ENCODE assay signal across 32 cellular contexts in the genomic region with DNA sequence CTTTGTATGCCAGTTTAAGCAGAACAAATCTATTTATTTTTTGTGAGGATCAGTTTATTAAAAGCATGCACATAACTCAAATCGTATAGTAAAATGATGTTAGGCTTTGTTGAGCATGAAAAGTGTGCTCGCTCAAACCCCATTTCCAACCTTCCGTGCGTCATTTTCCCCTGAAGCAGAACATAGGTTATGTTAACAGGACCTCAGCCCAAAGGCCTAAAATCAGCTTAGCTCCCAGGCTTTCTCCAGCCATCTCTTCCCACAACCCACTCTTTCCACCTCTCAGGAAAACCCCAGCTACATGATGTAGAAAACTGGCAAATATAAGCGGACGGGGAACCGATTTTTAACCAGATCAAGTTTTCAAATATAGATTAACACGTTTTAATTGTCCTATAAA.
A peak's percentile ranks its signal among the peaks of the same experiment; 100 is the strongest.
DNase-seq lines count a peak whose midpoint lies in the region; ATAC-seq, FAIRE-seq and TF ChIP-seq lines count a peak whose summit lies in the region.
"Had no signal": no experiment of that assay in that cellular context is flagged by ENCODE, and none has a peak within 500 bp of the region (broad histone marks: within the 10 kb centered on the region; RNA-seq: fewer than 3 reads in every experiment).

No MANE protein-coding gene starts in this region.

- no peaks in the 10 kb centered on the region for H3K9me3 ChIP-seq in Karpas-422 (ENCODE audit: low read length)
- H3K9me3 ChIP-seq in gastroesophageal sphincter = no peaks in the 10 kb centered on the region
- H3K9me3 ChIP-seq in pancreas = no peaks in the 10 kb centered on the region
- H3K9me3 ChIP-seq: adrenal gland, BE2C, thoracic aorta, uterus had no signal

- H3K36me3 ChIP-seq in Karpas-422 (ENCODE audit: insufficient read depth, low read length) = no peaks in the 10 kb centered on the region
- no peaks in the 10 kb centered on the region for H3K36me3 ChIP-seq in gastroesophageal sphincter
- H3K36me3 ChIP-seq in pancreas = no peaks in the 10 kb centered on the region
- H3K36me3 ChIP-seq: adrenal gland, BE2C, thoracic aorta, uterus had no signal

- no peaks in the 10 kb centered on the region for H3K4me1 Mint-ChIP-seq in stimulated activated naive B cell treated with anti-CD40 and anti-IgM and Interleukin-4, amounts not matched to agents 10 μg/mL and 1 μg/mL and 100 μg/mL, for 72 hours
- peaks cover 16% of the 10 kb centered on the region for H3K4me1 Mint-ChIP-seq in HFFc6 (ENCODE audit: low read depth)
- H3K4me1 Mint-ChIP-seq: activated CD4-positive, alpha-beta T cell treated with anti-CD3 and anti-CD28 coated beads for 36 hours; activated naive CD4-positive, alpha-beta T cell treated with anti-CD3 and anti-CD28 coated beads, Interleukin-2, amount 10 ng/mL, durations not matched to agents 7 days and 5 days; activated T-helper 17 cell treated with anti-CD3 and anti-CD28 coated beads, Interleukin-2, amount 50 U/mL, for 72 hours; CD8-positive, alpha-beta memory T cell had no signal

- H3K4me2 ChIP-seq in Karpas-422 (ENCODE audit: low read depth, low read length, poor library complexity, severe bottlenecking) = no peak overlapping the region

- H3K4me1 ChIP-seq in Karpas-422 (ENCODE audit: low read length) (no peaks in the 10 kb centered on the region), gastroesophageal sphincter (peaks cover 0 to 22% (median 4%) of the 10 kb centered on the region in 3 donors), pancreas (peaks cover 13 to 38% (median 23%) of the 10 kb centered on the region in 3 donors)
- H3K4me1 ChIP-seq: uterus had no signal

- H3K9me2 ChIP-seq in Karpas-422 (replicated peaks; ENCODE audit: insufficient read depth, low read length) = no peaks in the 10 kb centered on the region

- TF ChIP-seq POLR2A in gastroesophageal sphincter (IDR thresholded peaks at IDR 0.05) = no peak

- TF ChIP-seq EP300 in gastroesophageal sphincter (IDR thresholded peaks at IDR 0.05) = no peak

- peaks cover 0 to 7% of the 10 kb centered on the region in 2 donors for H3K9me3 Mint-ChIP-seq in stimulated activated naive B cell treated with anti-CD40 and anti-IgM and Interleukin-4, amounts not matched to agents 10 μg/mL and 1 μg/mL and 100 μg/mL, for 72 hours
- 0 out of 2 replicates have a peak, but pooled peaks cover 3% of the 10 kb centered on the region for H3K9me3 Mint-ChIP-seq in HFFc6
- H3K9me3 Mint-ChIP-seq: activated T-helper 17 cell treated with anti-CD3 and anti-CD28 coated beads, Interleukin-2, amount 50 U/mL, for 72 hours had no signal

- H3K79me2 ChIP-seq in Karpas-422 (ENCODE audit: low read length) = no peaks in the 10 kb centered on the region

- H3K36me3 Mint-ChIP-seq in stimulated activated naive B cell treated with anti-CD40 and anti-IgM and Interleukin-4, amounts not matched to agents 10 μg/mL and 1 μg/mL and 100 μg/mL, for 72 hours = no peaks in the 10 kb centered on the region
- H3K36me3 Mint-ChIP-seq in HFFc6 (ENCODE audit: low read depth) = peaks cover 4% of the 10 kb centered on the region; the same call in 1 of the 2 replicates
- H3K36me3 Mint-ChIP-seq: activated naive CD4-positive, alpha-beta T cell treated with anti-CD3 and anti-CD28 coated beads, Interleukin-2, amount 10 ng/mL, durations not matched to agents 7 days and 5 days; CD8-positive, alpha-beta memory T cell had no signal

- intact Hi-C loops in pancreas (cut with DNase I) = loop anchor here in 1 of 3 donors (5.0 to 10.0 kb wide), 3 partner anchors 178 to 781 kb away; a partner anchor contains a TSS

- no peak overlapping the region for H3K9ac ChIP-seq in Karpas-422 (ENCODE audit: low read length)

- ATAC-seq in gastroesophageal sphincter = no peak
- ATAC-seq in pancreas = peak in 1 of 4 donors; percentile 2
- ATAC-seq in stimulated activated naive B cell treated with anti-CD40 and anti-IgM and Interleukin-4, amounts not matched to agents 10 μg/mL and 1 μg/mL and 100 μg/mL, for 72 hours (replicated peaks) = no peak
- no peak for ATAC-seq in HG03354 (IDR thresholded peaks at IDR 0.05; ENCODE audit: poor library complexity, severe bottlenecking, unreplicated experiment)
- no peak for ATAC-seq in GM18861 (IDR thresholded peaks at IDR 0.05; ENCODE audit: unreplicated experiment)
- ATAC-seq: activated CD4-positive, alpha-beta T cell treated with anti-CD3 and anti-CD28 coated beads for 36 hours; activated CD8-positive, alpha-beta T cell treated with anti-CD3 and anti-CD28 coated beads for 36 hours; activated T-helper 17 cell treated with anti-CD3 and anti-CD28 coated beads, Interleukin-2, amount 50 U/mL, for 72 hours; naive thymus-derived CD8-positive, alpha-beta T cell had no signal

- no peak overlapping the region for H3K4me3 Mint-ChIP-seq in stimulated activated naive B cell treated with anti-CD40 and anti-IgM and Interleukin-4, amounts not matched to agents 10 μg/mL and 1 μg/mL and 100 μg/mL, for 72 hours
- H3K4me3 Mint-ChIP-seq in HFFc6 = no peak overlapping the region
- H3K4me3 Mint-ChIP-seq: activated CD4-positive, alpha-beta T cell treated with anti-CD3 and anti-CD28 coated beads for 36 hours; activated CD8-positive, alpha-beta T cell treated with anti-CD3 and anti-CD28 coated beads for 36 hours; activated naive CD4-positive, alpha-beta T cell treated with anti-CD3 and anti-CD28 coated beads, Interleukin-2, amount 10 ng/mL, durations not matched to agents 7 days and 5 days; activated T-helper 17 cell treated with anti-CD3 and anti-CD28 coated beads, Interleukin-2, amount 50 U/mL, for 72 hours; CD8-positive, alpha-beta memory T cell; naive thymus-derived CD8-positive, alpha-beta T cell had no signal

- no peak overlapping the region for H3K27ac Mint-ChIP-seq in stimulated activated naive B cell treated with anti-CD40 and anti-IgM and Interleukin-4, amounts not matched to agents 10 μg/mL and 1 μg/mL and 100 μg/mL, for 72 hours
- H3K27ac Mint-ChIP-seq in HFFc6 = no peak overlapping the region; the same call in 1 of the 2 replicates
- H3K27ac Mint-ChIP-seq: activated CD4-positive, alpha-beta T cell treated with anti-CD3 and anti-CD28 coated beads for 36 hours; activated CD8-positive, alpha-beta T cell treated with anti-CD3 and anti-CD28 coated beads for 36 hours; activated naive CD4-positive, alpha-beta T cell treated with anti-CD3 and anti-CD28 coated beads, Interleukin-2, amount 10 ng/mL, durations not matched to agents 7 days and 5 days; activated T-helper 17 cell treated with anti-CD3 and anti-CD28 coated beads, Interleukin-2, amount 50 U/mL, for 72 hours; CD8-positive, alpha-beta memory T cell had no signal

- 0 out of 2 replicates have a peak overlapping the region, but pooled peaks have one; percentile 26 for H2AFZ ChIP-seq in Karpas-422 (ENCODE audit: low read length)

- H3K4me3 ChIP-seq in Karpas-422 (ENCODE audit: low read length) = no peak overlapping the region
- no peak overlapping the region for H3K4me3 ChIP-seq in gastroesophageal sphincter
- no peak overlapping the region for H3K4me3 ChIP-seq in pancreas
- H3K4me3 ChIP-seq: GM12878, thoracic aorta, uterus had no signal

- 33 to 43% methylated on average over 3 to 8 of the region's 8 CpGs for WGBS in gastroesophageal sphincter (ENCODE audit: low coverage in 1 of 2), 2 donors
- WGBS in pancreas, 2 donors = 27 to 28% methylated on average over 8 of the region's 8 CpGs

- DNase-seq in Karpas-422 (no peak), pancreas (no peak), HFFc6 (no peak)
- DNase-seq in stimulated activated naive B cell treated with anti-CD40 and anti-IgM and Interleukin-4, amounts not matched to agents 10 μg/mL and 1 μg/mL and 100 μg/mL, for 72 hours = no peak
- DNase-seq: activated CD8-positive, alpha-beta T cell treated with anti-CD3 and anti-CD28 coated beads for 36 hours; activated naive CD4-positive, alpha-beta T cell treated with anti-CD3 and anti-CD28 coated beads, Interleukin-2, amount 10 ng/mL, durations not matched to agents 7 days and 5 days; CD8-positive, alpha-beta memory T cell; cerebellar nuclear complex; DMS153; hippocampal formation; midbrain; naive thymus-derived CD8-positive, alpha-beta T cell; NCI-H2081 treated with DMSO at 0.1 percent for 48 hours; NCI-H345; occipital lobe; SIG-M5; stimulated activated naive CD4-positive, alpha-beta T cell; T-helper 9 cell had no signal

- TF ChIP-seq CTCF in 22Rv1 (IDR thresholded peaks at IDR 0.05) (peak; percentile 15; the same call in 1 of the 2 replicates), gastroesophageal sphincter (IDR thresholded peaks at IDR 0.05) (no peak), pancreas (IDR thresholded peaks at IDR 0.05) (no peak), HFFc6 (IDR thresholded peaks at IDR 0.05) (no peak; the same call in 1 of the 2 replicates)

- no peak overlapping the region for H3K27ac ChIP-seq in 22Rv1
- H3K27ac ChIP-seq in Karpas-422 (ENCODE audit: low read length) = no peak overlapping the region
- peak overlapping the region; percentile 10 to 79 (median 78) for H3K27ac ChIP-seq in gastroesophageal sphincter
- H3K27ac ChIP-seq in pancreas = peak overlapping the region; percentile 54 to 92 (median 79)
- H3K27ac ChIP-seq: HL-60, thoracic aorta, uterus had no signal

- H4K20me1 ChIP-seq in Karpas-422 (ENCODE audit: insufficient read depth, low read depth, low read length) = no peaks in the 10 kb centered on the region

- H3K27me3 ChIP-seq in Karpas-422 (ENCODE audit: low read length) (0 out of 2 replicates have a peak, but pooled peaks cover 3% of the 10 kb centered on the region), gastroesophageal sphincter (no peaks in the 10 kb centered on the region), pancreas (no peaks in the 10 kb centered on the region)
- H3K27me3 ChIP-seq: adrenal gland, BE2C, uterus had no signal

- H3K27me3 Mint-ChIP-seq in stimulated activated naive B cell treated with anti-CD40 and anti-IgM and Interleukin-4, amounts not matched to agents 10 μg/mL and 1 μg/mL and 100 μg/mL, for 72 hours = peaks cover 15 to 17% of the 10 kb centered on the region in 2 donors
- no peaks in the 10 kb centered on the region; the same call in 1 of the 2 replicates for H3K27me3 Mint-ChIP-seq in HFFc6 (ENCODE audit: insufficient read depth)
- H3K27me3 Mint-ChIP-seq: activated naive CD4-positive, alpha-beta T cell treated with anti-CD3 and anti-CD28 coated beads, Interleukin-2, amount 10 ng/mL, durations not matched to agents 7 days and 5 days; CD8-positive, alpha-beta memory T cell had no signal

- no peak for FAIRE-seq in pancreas (lab: Jason Lieb, UNC)
- FAIRE-seq: endometrium, frontal cortex, GM12878 had no signal

Comparison
In these comparisons a context has a peak if more than half of its experiments do, and no peak if none do; other contexts are left out.
1. H3K27ac ChIP-seq: peak in gastroesophageal sphincter (4 of 4) and pancreas (4 of 4); none in 22Rv1 (single experiment) and Karpas-422 (single experiment).